ENCODE assay signal across 8 cellular contexts in genomic region chr9:131398204-131398603, GRCh38. TPM values are rescaled to one million over a fixed set of nuclear protein-coding genes. Genes with fewer than 3 reads are reported as not detected.
DNase-seq lines count a peak whose midpoint lies in the region; ATAC-seq and TF ChIP-seq lines count a peak whose summit lies in the region.

No MANE protein-coding gene starts in this region.

- peak; percentile 63 for ATAC-seq in activated CD8-positive, alpha-beta T cell treated with anti-CD3 and anti-CD28 coated beads, Interleukin-2, amount 10 ng/mL, durations not matched to agents 7 days and 5 days
- ATAC-seq in GM18502 (IDR thresholded peaks at IDR 0.05; ENCODE audit: poor library complexity, unreplicated experiment), result no peak

- peaks cover 8% of the 10 kb centered on the region for H3K36me3 ChIP-seq in HUES64 (ENCODE audit: insufficient read depth, low read length)

- peak overlapping the region; percentile 53 for H3K27ac ChIP-seq in C4-2B
- peak overlapping the region; percentile 23; the same call in 1 of the 2 replicates for H3K27ac ChIP-seq in HUES64 (ENCODE audit: low read depth, low read length)
- peak overlapping the region; percentile 13 for H3K27ac ChIP-seq in substantia nigra (ENCODE audit: low read depth, low read length, poor library complexity, severe bottlenecking)

- no peaks in the 10 kb centered on the region for H3K9me3 Mint-ChIP-seq in activated CD8-positive, alpha-beta T cell treated with anti-CD3 and anti-CD28 coated beads, Interleukin-2, amount 10 ng/mL, durations not matched to agents 7 days and 5 days (ENCODE audit: insufficient read depth)

- H3K27ac Mint-ChIP-seq in activated CD8-positive, alpha-beta T cell treated with anti-CD3 and anti-CD28 coated beads, Interleukin-2, amount 10 ng/mL, durations not matched to agents 7 days and 5 days, result peak overlapping the region; percentile 89

- CTCF ChIA-PET in activated CD8-positive, alpha-beta T cell treated with anti-CD3 and anti-CD28 coated beads, Interleukin-2, amount 10 ng/mL, durations not matched to agents 7 days and 5 days (lab: Charles Lee), result interaction anchor here (0.9 to 3.9 kb wide), 5 partner anchors 9 to 48 kb away, joined by 4 to 33 read pairs (median 12); no protein-coding TSS in a partner anchor

- peak overlapping the region; percentile 97 for H3K4me3 Mint-ChIP-seq in activated CD8-positive, alpha-beta T cell treated with anti-CD3 and anti-CD28 coated beads, Interleukin-2, amount 10 ng/mL, durations not matched to agents 7 days and 5 days

- no peaks in the 10 kb centered on the region for H3K27me3 ChIP-seq in HUES64 (ENCODE audit: insufficient read depth, low read length)

- TF ChIP-seq CTCF in C4-2B (conservative IDR thresholded peaks at IDR 0.05), result no peak

- H3K4me1 Mint-ChIP-seq in activated CD8-positive, alpha-beta T cell treated with anti-CD3 and anti-CD28 coated beads, Interleukin-2, amount 10 ng/mL, durations not matched to agents 7 days and 5 days (ENCODE audit: low read depth), result peaks cover 83% of the 10 kb centered on the region

- 84% methylated on average over 9 of the region's 9 CpGs for WGBS in HUES64

- H3K9me3 ChIP-seq in HUES64 (ENCODE audit: insufficient read depth, low read depth, low read length) (no peaks in the 10 kb centered on the region), iPS-18c (ENCODE audit: control insufficient read depth, insufficient read depth, low read length) (no peaks in the 10 kb centered on the region)

- peak; percentile 87 for DNase-seq in activated CD8-positive, alpha-beta T cell treated with anti-CD3 and anti-CD28 coated beads, Interleukin-2, amount 10 ng/mL, durations not matched to agents 7 days and 5 days
- DNase-seq in substantia nigra (lab: John Stamatoyannopoulos, UW) (no peak), H4 (ENCODE audit: low spot score) (no peak), COLO668 (lab: John Stamatoyannopoulos, UW; ENCODE audit: unreplicated experiment) (no peak)

- peaks cover 53% of the 10 kb centered on the region for H3K36me3 Mint-ChIP-seq in activated CD8-positive, alpha-beta T cell treated with anti-CD3 and anti-CD28 coated beads, Interleukin-2, amount 10 ng/mL, durations not matched to agents 7 days and 5 days (ENCODE audit: low read depth)

- peaks cover 46% of the 10 kb centered on the region for H3K4me1 ChIP-seq in HUES64 (ENCODE audit: insufficient read depth, low read length)

- POLR2A ChIA-PET in activated CD8-positive, alpha-beta T cell treated with anti-CD3 and anti-CD28 coated beads, Interleukin-2, amount 10 ng/mL, durations not matched to agents 7 days and 5 days (lab: Charles Lee), result interaction anchor here (0.8 to 3.1 kb wide), 7 partner anchors 8 to 187 kb away, joined by 3 to 21 read pairs (median 4); no protein-coding TSS in a partner anchor

- H3K4me3 ChIP-seq in HUES64 (ENCODE audit: low read length) (peak overlapping the region; percentile 12; the same call in 1 of the 2 replicates), iPS-18c (ENCODE audit: insufficient read depth, low read depth, low read length) (peak overlapping the region; percentile 21)

- no peaks in the 10 kb centered on the region for H3K27me3 Mint-ChIP-seq in activated CD8-positive, alpha-beta T cell treated with anti-CD3 and anti-CD28 coated beads, Interleukin-2, amount 10 ng/mL, durations not matched to agents 7 days and 5 days (ENCODE audit: low read depth)

- peak overlapping the region; percentile 38 for H3K9ac ChIP-seq in HUES64 (ENCODE audit: low read depth, low read length)

RNA-seq across cellular contexts. Expression of gene PRRC2B, which starts 4.3 kb away (rescaled TPM):
- polyA plus RNA-seq in HUES64 (2013, experiment 1 of 2), result 85.6 TPM
- 111 TPM for polyA plus RNA-seq in HUES64 (2013, experiment 2 of 2)
- 100 to 1,000 TPM; 215 to 216 TPM for total RNA-seq in activated CD8-positive, alpha-beta T cell treated with anti-CD3 and anti-CD28 coated beads, Interleukin-2, amount 10 ng/mL, durations not matched to agents 7 days and 5 days
- total RNA-seq in H4 (2014; rRNA removed; shearing (Covaris generic)), result 26.2 and 33.1 TPM in 2 replicates
